32 cellular contexts compared by ENCODE assay signal in genomic region chr4:75997946-75998345, GRCh38. TPM values are rescaled to one million over a fixed set of nuclear protein-coding genes. Genes with fewer than 3 reads are reported as not detected.
"Had no signal": no experiment of that assay in that cellular context is flagged by ENCODE, and none has a peak within 500 bp of the region (broad histone marks: within the 10 kb centered on the region; RNA-seq: fewer than 3 reads in every experiment).

No MANE protein-coding gene starts in this region.

- H3K27ac ChIP-seq: ascending aorta, cardiac muscle cell, WERI-Rb-1 had no signal

- DNase-seq: activated CD4-positive, alpha-beta memory T cell treated with anti-CD3 and anti-CD28 coated beads, Interleukin-2, amount 10 ng/mL, durations not matched to agents 7 days and 5 days; activated CD4-positive, alpha-beta T cell treated with anti-CD3 and anti-CD28 coated beads for 1 hour; activated CD4-positive, alpha-beta T cell treated with anti-CD3 and anti-CD28 coated beads for 36 hours; activated CD4-positive, alpha-beta T cell treated with anti-CD3 and anti-CD28 coated beads for 48 hours; activated CD4-positive, alpha-beta T cell treated with anti-CD3 and anti-CD28 coated beads, Interleukin-2, amount 10 ng/mL, durations not matched to agents 7 days and 5 days; activated CD4-positive, alpha-beta T cell treated with anti-CD3 and anti-CD28 coated beads, Interleukin-2, amount 50 U/mL, for 48 hours; activated CD4-positive, CD25-positive, alpha-beta regulatory T cell; activated CD8-positive, alpha-beta memory T cell treated with anti-CD3 and anti-CD28 coated beads for 24 hours; activated CD8-positive, alpha-beta memory T cell treated with anti-CD3 and anti-CD28 coated beads, Interleukin-2, amount 10 ng/mL, durations not matched to agents 7 days and 5 days; activated CD8-positive, alpha-beta memory T cell treated with anti-CD3 and anti-CD28 coated beads, Interleukin-2, amount 50 U/mL, for 48 hours; activated CD8-positive, alpha-beta T cell treated with anti-CD3 and anti-CD28 coated beads, Interleukin-2, amount 10 ng/mL, durations not matched to agents 7 days and 5 days; activated effector memory CD4-positive, alpha-beta T cell treated with Interleukin-2 at 50 U/mL for 16 hours; activated gamma-delta T cell; activated naive CD4-positive, alpha-beta T cell treated with anti-CD3 and anti-CD28 coated beads, Interleukin-2, amount 10 ng/mL, durations not matched to agents 7 days and 5 days; activated naive CD4-positive, alpha-beta T cell treated with Interleukin-2 at 50 U/mL for 16 hours; activated naive CD8-positive, alpha-beta T cell treated with anti-CD3 and anti-CD28 coated beads, Interleukin-2, amount 10 ng/mL, durations not matched to agents 7 days and 5 days; activated naive CD8-positive, alpha-beta T cell treated with anti-CD3 and anti-CD28 coated beads, Interleukin-2, amount 50 U/mL, for 24 hours; activated T-cell treated with anti-CD3 and anti-CD28 coated beads, Interleukin-2, amount 50 U/mL, for 24 hours; activated T-cell treated with anti-CD3 and anti-CD28 coated beads, Interleukin-2, amount 50 U/mL, for 48 hours; amygdala; anterior cingulate cortex; central memory CD4-positive, alpha-beta T cell; T-helper 1 cell; T-helper 2 cell; T-helper 9 cell; WERI-Rb-1 had no signal

- H3K4me1 ChIP-seq: ascending aorta had no signal

- H3K27me3 ChIP-seq: ascending aorta had no signal

- H3K4me3 ChIP-seq: ascending aorta, cardiac muscle cell had no signal

- H3K36me3 ChIP-seq: ascending aorta, cardiac muscle cell, WERI-Rb-1 had no signal

- H3K9me3 ChIP-seq: ascending aorta had no signal

RNA-seq across cellular contexts. Expression of gene CXCL9, which starts 9.4 kb away (rescaled TPM):
- total RNA-seq: activated CD4-positive, alpha-beta memory T cell treated with anti-CD3 and anti-CD28 coated beads, Interleukin-2, amount 10 ng/mL, durations not matched to agents 7 days and 5 days; activated CD8-positive, alpha-beta T cell treated with anti-CD3 and anti-CD28 coated beads, Interleukin-2, amount 10 ng/mL, durations not matched to agents 7 days and 5 days; bronchial epithelial cell; cardiac muscle cell; cerebellum had no signal
- polyA plus RNA-seq: cardiac muscle cell had no signal

RNA-seq across cellular contexts. Expression of gene CXCL10, which starts 25.4 kb away (rescaled TPM):
- total RNA-seq: activated CD8-positive, alpha-beta T cell treated with anti-CD3 and anti-CD28 coated beads, Interleukin-2, amount 10 ng/mL, durations not matched to agents 7 days and 5 days; ascending aorta; bronchial epithelial cell; cardiac muscle cell; WTC11 had no signal
- polyA plus RNA-seq: cardiac muscle cell had no signal

RNA-seq across cellular contexts. Expression of gene CXCL11, which starts 37.9 kb away (rescaled TPM):
- total RNA-seq: activated CD4-positive, alpha-beta T cell treated with anti-CD3 and anti-CD28 coated beads, Interleukin-2, amount 10 ng/mL, durations not matched to agents 7 days and 5 days; activated CD8-positive, alpha-beta T cell treated with anti-CD3 and anti-CD28 coated beads, Interleukin-2, amount 10 ng/mL, durations not matched to agents 7 days and 5 days; activated naive CD8-positive, alpha-beta T cell treated with anti-CD3 and anti-CD28 coated beads, Interleukin-2, amount 10 ng/mL, durations not matched to agents 7 days and 5 days; activated T-helper 2 cell treated with anti-CD3 and anti-CD28 coated beads, Interferon-gamma antibody, Interleukin-2, Interleukin-4, amounts not matched to agents 10 μg/mL and 5 μg/mL and 100 μg/mL, durations not matched to agents 14 hours and 24 hours and 36 hours; ascending aorta; bronchial epithelial cell; cardiac muscle cell; cerebellum had no signal
- polyA plus RNA-seq: cardiac muscle cell had no signal
